ENCODE assay signal across 8 cellular contexts in the genomic region with DNA sequence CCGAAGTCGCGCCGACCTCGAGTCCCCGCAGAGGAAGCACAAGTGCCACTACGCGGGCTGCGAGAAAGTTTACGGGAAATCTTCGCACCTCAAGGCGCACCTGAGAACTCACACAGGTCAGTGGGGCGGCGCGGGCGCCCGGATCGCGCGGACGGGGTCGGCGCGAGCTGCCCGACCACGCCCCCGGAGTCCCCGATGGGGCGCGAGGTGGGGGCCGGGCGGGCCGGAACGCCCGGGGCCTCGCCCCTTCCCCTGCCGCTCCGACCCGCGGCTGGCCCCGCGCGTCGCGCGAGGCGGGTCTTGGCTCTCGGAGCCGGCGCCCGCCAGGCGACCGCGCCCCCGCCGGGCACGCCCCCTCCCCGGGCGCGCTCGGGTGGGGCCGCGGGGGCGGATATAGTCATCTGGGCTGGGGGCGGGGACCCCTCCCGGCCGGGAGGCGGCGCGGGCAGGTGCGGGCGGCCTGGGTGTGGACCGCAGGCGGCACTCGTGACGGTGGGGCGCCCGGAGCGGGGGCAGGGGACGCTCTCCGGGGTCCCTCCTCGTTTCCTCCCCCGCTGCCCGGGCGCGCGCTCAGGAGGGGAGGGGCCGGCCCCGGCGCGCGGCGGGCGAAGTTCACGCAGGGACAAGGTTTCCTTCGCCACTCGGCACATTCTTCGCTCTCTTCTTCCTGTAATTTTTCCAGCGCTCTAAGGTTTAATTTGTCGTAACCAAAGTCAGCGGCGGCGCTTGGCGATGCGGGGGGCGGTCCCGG. TPM values are rescaled to one million over a fixed set of nuclear protein-coding genes. Genes with fewer than 3 reads are reported as not detected.
DNase-seq lines count a peak whose midpoint lies in the region; ATAC-seq, FAIRE-seq and TF ChIP-seq lines count a peak whose summit lies in the region.

No MANE protein-coding gene starts in this region.

- DNase-seq in GM06990 (ENCODE audit: extremely low read depth, insufficient read length) (peak; percentile 78), HuH-7 (ENCODE audit: low spot score) (peak; percentile 47), T-helper 2 cell (peak; percentile 52 to 88 (median 80)), K562 (ENCODE audit: extremely low read depth in 1 of 4, low spot score in 3 of 4) (peak; percentile 64 to 85 (median 76)), smooth muscle cell (lab: John Stamatoyannopoulos, UW; ENCODE audit: unreplicated experiment) (no peak), dedifferentiated amniotic fluid mesenchymal stem cell (ENCODE audit: extremely low spot score) (no peak)

- in situ Hi-C loops in K562 (cut with MboI), result no loop called here

- H3K79me2 ChIP-seq in K562 (ENCODE audit: control insufficient read depth, insufficient read depth, low read length) (peaks cover 7% of the 10 kb centered on the region; the same call in 2 of the 3 replicates), smooth muscle cell (ENCODE audit: low read depth) (peaks cover 49% of the 10 kb centered on the region)

- TF ChIP-seq EP300 in K562 (IDR thresholded peaks at IDR 0.05; ENCODE audit: low read length), result no peak

- H3F3A ChIP-seq in smooth muscle cell (ENCODE audit: low read depth), result no peaks in the 10 kb centered on the region

- CTCF ChIA-PET in K562 (lab: Yijun Ruan, JAX; ENCODE audit: low intra/inter-chr PET ratio), result interaction anchor here (0.7 kb wide), 1 partner anchor 64 kb away, joined by 3 read pairs; no protein-coding TSS in a partner anchor

- POLR2A ChIA-PET in K562 (lab: Yijun Ruan, JAX), result interaction anchor here (0.9 kb wide), 1 partner anchor 13 kb away, joined by 3 read pairs; no protein-coding TSS in a partner anchor

- WGBS in K562 (ENCODE audit: insufficient coverage, low coverage, missing lambda C conversion rate), result 1% methylated on average over 16 of the region's 107 CpGs
- WGBS in smooth muscle cell (ENCODE audit: low lambda C conversion rate), result 2% methylated on average over 32 of the region's 107 CpGs

- no peaks in the 10 kb centered on the region for H3K9me1 ChIP-seq in K562 (ENCODE audit: control insufficient read depth, insufficient read depth, low read length)

- H3K4me2 ChIP-seq in K562 (ENCODE audit: insufficient read depth, low read length) (peak overlapping the region; percentile 75; the same call in 1 of the 2 replicates), smooth muscle cell (peak overlapping the region; percentile 90)

- no TSS peak for BruUV-seq in K562 (replicated peaks; lab: Mats Ljungman, UMichigan)

- H3K27ac ChIP-seq in K562 (ENCODE audit: extremely low read depth, low read depth, low read length) (peak overlapping the region; percentile 68; the same call in 2 of the 3 replicates), iPS-20b (ENCODE audit: low read length) (no peak overlapping the region), smooth muscle cell (ENCODE audit: low read depth) (peak overlapping the region; percentile 89)

- peaks cover 6% of the 10 kb centered on the region for H3K36me3 ChIP-seq in GM06990 (ENCODE audit: control insufficient read depth, insufficient read depth, low read length)
- no peaks in the 10 kb centered on the region for H3K36me3 ChIP-seq in K562 (ENCODE audit: control insufficient read depth, insufficient read depth, low read length)
- no peaks in the 10 kb centered on the region for H3K36me3 ChIP-seq in iPS-20b (ENCODE audit: insufficient read depth, low read depth, low read length)
- H3K36me3 ChIP-seq in smooth muscle cell (ENCODE audit: low read depth), result no peaks in the 10 kb centered on the region

- TF ChIP-seq RAD21 in K562 (CRISPR knock-in tag; conservative IDR thresholded peaks at IDR 0.05 in 1 of 2, IDR thresholded peaks at IDR 0.05 in 1 of 2), result no peak

- H3K27me3 ChIP-seq in GM06990 (replicated peaks; ENCODE audit: control insufficient read depth, insufficient read depth, low read length) (no peaks in the 10 kb centered on the region), K562 (ENCODE audit: control insufficient read depth in 2 of 2, insufficient read depth in 2 of 2, low read length in 2 of 2) (peaks cover 6 to 9% of the 10 kb centered on the region in 2 experiments; a peak in 2 of 5 replicates), iPS-20b (ENCODE audit: insufficient read depth, low read length) (peaks cover 23% of the 10 kb centered on the region), smooth muscle cell (ENCODE audit: low read depth) (no peaks in the 10 kb centered on the region)

- H4K20me1 ChIP-seq in K562 (replicated peaks; ENCODE audit: control insufficient read depth, insufficient read depth, low read length), result peaks cover 36% of the 10 kb centered on the region
- H4K20me1 ChIP-seq in smooth muscle cell (ENCODE audit: low read depth), result peaks cover 50% of the 10 kb centered on the region

- H3K4me3 ChIP-seq in GM06990 (replicated peaks; ENCODE audit: low read depth, low read length), result peak overlapping the region; percentile 78
- H3K4me3 ChIP-seq in K562, result peak overlapping the region; percentile 69
- peak overlapping the region; percentile 90 for H3K4me3 ChIP-seq in iPS-20b (ENCODE audit: low read length)
- peak overlapping the region; percentile 86 for H3K4me3 ChIP-seq in smooth muscle cell

- H3K4me1 ChIP-seq in K562 (replicated peaks in 1 of 2; ENCODE audit: control insufficient read depth in 2 of 2, insufficient read depth in 2 of 2, low read length in 2 of 2) (peaks cover 7 to 42% of the 10 kb centered on the region in 2 experiments; a peak in 4 of 5 replicates), iPS-20b (ENCODE audit: insufficient read depth, low read length) (peaks cover 3% of the 10 kb centered on the region; the same call in 1 of the 2 replicates), smooth muscle cell (ENCODE audit: low read depth) (peaks cover 18% of the 10 kb centered on the region)

- intact Hi-C loops in K562 (cut with micrococcal nuclease), result loop anchor here (5.0 kb wide), 1 partner anchor 39 kb away; no protein-coding TSS in a partner anchor

- H2AFZ ChIP-seq in K562 (ENCODE audit: low read depth, low read length), result peak overlapping the region; percentile 76; the same call in 1 of the 2 replicates
- no peak overlapping the region for H2AFZ ChIP-seq in smooth muscle cell (ENCODE audit: low read depth)

- no peak for FAIRE-seq in K562 (lab: Jason Lieb, UNC)

- ATAC-seq in K562, result peak; percentile 3; the same call in 1 of the 3 replicates
- no peak for ATAC-seq in GM21717 (IDR thresholded peaks at IDR 0.05; ENCODE audit: unreplicated experiment)

- no peaks in the 10 kb centered on the region for H3K9me3 ChIP-seq in K562 (replicated peaks; ENCODE audit: control insufficient read depth, insufficient read depth, low read depth, low read length)
- no peaks in the 10 kb centered on the region for H3K9me3 ChIP-seq in iPS-20b (ENCODE audit: insufficient read depth, low read depth, low read length)
- H3K9me3 ChIP-seq in smooth muscle cell (replicated peaks; ENCODE audit: low read depth), result no peaks in the 10 kb centered on the region

- TF ChIP-seq POLR2A in K562 (conservative IDR thresholded peaks at IDR 0.05), result no peak

- TF ChIP-seq CTCF in GM06990 (IDR thresholded peaks at IDR 0.05; ENCODE audit: insufficient read depth, low read length, poor library complexity, severe bottlenecking) (no peak), K562 (IDR thresholded peaks at IDR 0.05 in 2 of 3, conservative IDR thresholded peaks at IDR 0.05 in 1 of 3; ENCODE audit: insufficient read depth in 2 of 3, low read depth in 1 of 3, low read length in 3 of 3) (no peak), smooth muscle cell (IDR thresholded peaks at IDR 0.05; ENCODE audit: borderline replicate concordance, insufficient read depth, poor library complexity, severe bottlenecking) (no peak)

- H3K9ac ChIP-seq in K562 (ENCODE audit: insufficient read depth in 1 of 2, low read depth in 2 of 2, low read length in 2 of 2) (peak overlapping the region; percentile 46 to 88; a peak in 3 of 4 replicates), iPS-20b (ENCODE audit: low read depth, low read length) (peak overlapping the region; percentile 64; the same call in 1 of the 2 replicates), smooth muscle cell (ENCODE audit: low read depth) (peak overlapping the region; percentile 61)

TF ChIP-seq in K562, 482 proteins besides CTCF, POLR2A, EP300 and RAD21 (continues in another document):
- TF ChIP-seq, protein P1, sequence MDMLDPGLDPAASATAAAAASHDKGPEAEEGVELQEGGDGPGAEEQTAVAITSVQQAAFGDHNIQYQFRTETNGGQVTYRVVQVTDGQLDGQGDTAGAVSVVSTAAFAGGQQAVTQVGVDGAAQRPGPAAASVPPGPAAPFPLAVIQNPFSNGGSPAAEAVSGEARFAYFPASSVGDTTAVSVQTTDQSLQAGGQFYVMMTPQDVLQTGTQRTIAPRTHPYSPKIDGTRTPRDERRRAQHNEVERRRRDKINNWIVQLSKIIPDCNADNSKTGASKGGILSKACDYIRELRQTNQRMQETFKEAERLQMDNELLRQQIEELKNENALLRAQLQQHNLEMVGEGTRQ (CRISPR knock-in tag; IDR thresholded peaks at IDR 0.05), result no peak
- TF ChIP-seq ZFX (CRISPR knock-in tag; IDR thresholded peaks at IDR 0.05), result peak; percentile 36; the same call in 1 of the 2 replicates

RNA-seq across cellular contexts. Expression of a gene that starts 1.2 kb away (rescaled TPM):
- total RNA-seq in K562 (2011; cell fraction: chromatin; rRNA removed; ENCODE audit: low replicate concordance), result 3.0 and 4.1 TPM in 2 replicates
- total RNA-seq in K562 (2011; cell fraction: nucleolus; rRNA removed), result 3.0 and 4.2 TPM in 2 replicates
- total RNA-seq in K562 (2011; cell fraction: nucleoplasm; rRNA removed), result 6.4 and 7.3 TPM in 2 replicates
- total RNA-seq in K562 (2014; rRNA removed) (6.4 and 6.5 TPM in 2 replicates), K562 (2014; rRNA removed; fragmentation: Illumina TruSeq; extraction: Trizol) (8.1 and 9.6 TPM in 2 replicates), K562 (2015; rRNA removed; fragmentation: Illumina TruSeq; extraction: Trizol) (4.5 and 6.1 TPM in 2 replicates), K562 (2021) (10.5 and 13.6 TPM in 2 replicates), smooth muscle cell (74.2 and 77.4 TPM in 2 replicates)
- polyA plus RNA-seq in K562 (2011; rRNA removed) (4.1 and 4.8 TPM in 2 replicates), K562 (2014; fragmentation: Illumina TruSeq; extraction: Trizol) (5.9 TPM in 2 replicates), K562 (2014; fragmentation: Nextera tagmentation; extraction: Ambion mirVana) (1 to 10 TPM; 1.8 to 2.2 TPM), K562 (2014; rRNA removed) (3.0 and 3.3 TPM in 2 replicates), smooth muscle cell (42.1 and 58.0 TPM in 2 replicates)
- 2.1 and 2.7 TPM in 2 replicates for polyA plus RNA-seq in K562 (2011; cell fraction: cytosol; rRNA removed)
- polyA plus RNA-seq in K562 (2011; cell fraction: nucleus; rRNA removed), result 1.3 and 2.2 TPM in 2 replicates
- polyA plus RNA-seq in K562 (2012), result 6.4 and 7.3 TPM in 2 replicates
- 4.6 and 5.4 TPM in 2 replicates for polyA minus RNA-seq in K562 (2011; rRNA and poly(A)+ RNA removed)
- 3.5 and 4.4 TPM in 2 replicates for polyA minus RNA-seq in K562 (2011; cell fraction: cytosol; rRNA and poly(A)+ RNA removed)
- polyA minus RNA-seq in K562 (2011; cell fraction: nucleus; rRNA and poly(A)+ RNA removed), result 1.00 and 1.3 TPM in 2 replicates

Comparison
In these comparisons a context has a peak if more than half of its experiments do, and no peak if none do; other contexts are left out.
1. DNase-seq: peak in GM06990 (single experiment), HuH-7 (single experiment), T-helper 2 cell (5 of 5) and K562 (4 of 4); none in smooth muscle cell (single experiment) and dedifferentiated amniotic fluid mesenchymal stem cell (single experiment).
2. Peak in every context shown above with its lines, with median percentiles within 50 percentile points of each other: H3K4me3 ChIP-seq and H3K9ac ChIP-seq.